ENCODE assay signal across 9 cellular contexts in genomic region chr16:29674188-29674587, GRCh38. TPM values are rescaled to one million over a fixed set of nuclear protein-coding genes. Genes with fewer than 3 reads are reported as not detected.
DNase-seq lines count a peak whose midpoint lies in the region; ATAC-seq and TF ChIP-seq lines count a peak whose summit lies in the region.
"Had no signal": no experiment of that assay in that cellular context is flagged by ENCODE, and none has a peak within 500 bp of the region (broad histone marks: within the 10 kb centered on the region; RNA-seq: fewer than 3 reads in every experiment).

No MANE protein-coding gene starts in this region.

- peak in 3 of 6 experiments; percentile 10 to 25 (median 12) for TF ChIP-seq CTCF in Peyer's patch (IDR thresholded peaks at IDR 0.05)

- H3K36me3 ChIP-seq in Peyer's patch = no peaks in the 10 kb centered on the region

- no peaks in the 10 kb centered on the region for H3K9me3 ChIP-seq in Peyer's patch

- H3K9me3 Mint-ChIP-seq in activated naive CD4-positive, alpha-beta T cell treated with anti-CD3 and anti-CD28 coated beads, Interleukin-2, amount 50 U/mL, for 72 hours = no peaks in the 10 kb centered on the region

- peaks cover 0 to 6% of the 10 kb centered on the region in 2 donors for H3K36me3 Mint-ChIP-seq in activated naive CD4-positive, alpha-beta T cell treated with anti-CD3 and anti-CD28 coated beads, Interleukin-2, amount 50 U/mL, for 72 hours

- TF ChIP-seq POLR2A in Peyer's patch (IDR thresholded peaks at IDR 0.05) = no peak

- no peaks in the 10 kb centered on the region for H3K27me3 ChIP-seq in Peyer's patch

- no peak overlapping the region for H3K27ac Mint-ChIP-seq in activated naive CD4-positive, alpha-beta T cell treated with anti-CD3 and anti-CD28 coated beads, Interleukin-2, amount 50 U/mL, for 72 hours

- H3K4me1 ChIP-seq in Peyer's patch = peaks cover 0 to 16% (median 0%) of the 10 kb centered on the region in 4 donors

- H3K27ac ChIP-seq in Peyer's patch = no peak overlapping the region

- peak; percentile 48 for DNase-seq in GM03348 (ENCODE audit: low spot score)
- DNase-seq in Peyer's patch = peak in 2 of 3 donors; percentile 62 to 64
- peak; percentile 23 for DNase-seq in glomerular visceral epithelial cell (ENCODE audit: extremely low spot score)
- peak; percentile 88 for DNase-seq in pons (ENCODE audit: low spot score)
- no peak for DNase-seq in A172 (ENCODE audit: low spot score)
- no peak for DNase-seq in activated naive CD4-positive, alpha-beta T cell treated with anti-CD3 and anti-CD28 coated beads, Interleukin-2, amount 50 U/mL, for 72 hours (ENCODE audit: low spot score in 2 of 2)
- DNase-seq in activated effector memory CD4-positive, alpha-beta T cell treated with anti-CD3 and anti-CD28 coated beads, Interleukin-2, amount 50 U/mL, for 16 hours = no peak
- DNase-seq: activated naive CD4-positive, alpha-beta T cell had no signal

- ATAC-seq in activated naive CD4-positive, alpha-beta T cell treated with anti-CD3 and anti-CD28 coated beads, Interleukin-2, amount 50 U/mL, for 72 hours = no peak
- no peak for ATAC-seq in HG02885 (IDR thresholded peaks at IDR 0.05; ENCODE audit: poor library complexity, unreplicated experiment)

- no peak overlapping the region for H3K4me3 ChIP-seq in Peyer's patch

RNA-seq across cellular contexts. Expression of gene QPRT, which starts 4.8 kb away (rescaled TPM):
- total RNA-seq in Peyer's patch = 10 to 100 TPM; 40.4 to 96.3 (median 47.4) TPM
- 83.7 and 122 TPM in 2 replicates for total RNA-seq in A172 (2014; rRNA removed; shearing (Covaris generic))
- 10 to 100 TPM; 10.1 to 14.5 TPM for total RNA-seq in activated naive CD4-positive, alpha-beta T cell treated with anti-CD3 and anti-CD28 coated beads, Interleukin-2, amount 50 U/mL, for 72 hours

RNA-seq across cellular contexts. Expression of gene SPN, which starts 11.1 kb away (rescaled TPM):
- 10 to 100 TPM in 1 of 4 donors, 1 to 10 TPM in 3; 2.5 to 14.0 (median 2.8) TPM for total RNA-seq in Peyer's patch
- total RNA-seq in A172 (2014; rRNA removed; shearing (Covaris generic)) = 12.6 and 15.7 TPM in 2 replicates
- total RNA-seq in activated naive CD4-positive, alpha-beta T cell treated with anti-CD3 and anti-CD28 coated beads, Interleukin-2, amount 50 U/mL, for 72 hours = 100 to 1,000 TPM in 1 of 2 donors, 10 to 100 TPM in 1; 83.4 to 145 TPM

Comparison
In these comparisons a context has a peak if more than half of its experiments do, and no peak if none do; other contexts are left out.
1. DNase-seq: peak in GM03348 (single experiment), Peyer's patch (2 of 3), glomerular visceral epithelial cell (single experiment) and pons (single experiment); none in A172 (single experiment), activated naive CD4-positive, alpha-beta T cell treated with anti-CD3 and anti-CD28 coated beads, Interleukin-2, amount 50 U/mL, for 72 hours (0 of 2) and activated effector memory CD4-positive, alpha-beta T cell treated with anti-CD3 and anti-CD28 coated beads, Interleukin-2, amount 50 U/mL, for 16 hours (single experiment).